1 cellular context compared by ENCODE assay signal in genomic region chrX:30654989-30655607, GRCh38.
TF ChIP-seq lines count a peak whose summit lies in the region.

No MANE protein-coding gene starts in this region.

TF ChIP-seq in GM12878, 131 proteins besides CTCF, POLR2A, EP300 and RAD21:
- TF ChIP-seq EZH2 (IDR thresholded peaks at IDR 0.05; ENCODE audit: borderline replicate concordance, control insufficient read depth, low read depth, low read length), result no peak
- TF ChIP-seq NR2F1 (conservative IDR thresholded peaks at IDR 0.05), result no peak
- TF ChIP-seq ATF3 (IDR thresholded peaks at IDR 0.05; ENCODE audit: borderline replicate concordance, extremely low read depth, low read depth, low read length), result no peak
- TF ChIP-seq BCL11A (IDR thresholded peaks at IDR 0.05; ENCODE audit: low read depth, low read length), result no peak
- TF ChIP-seq BACH1 (IDR thresholded peaks at IDR 0.05; ENCODE audit: borderline replicate concordance), result no peak
- TF ChIP-seq CEBPB (IDR thresholded peaks at IDR 0.05; ENCODE audit: borderline replicate concordance in 1 of 2, low read depth in 2 of 2, low read length in 2 of 2), result no peak
- TF ChIP-seq ZBTB4 (CRISPR knock-in tag; IDR thresholded peaks at IDR 0.05), result no peak
- TF ChIP-seq ELK1 (IDR thresholded peaks at IDR 0.05; ENCODE audit: low read depth, low read length), result no peak
